In genomic region chr11:46564459-46564858, GRCh38 we compare ENCODE assay signal across 17 cellular contexts. TPM values are rescaled to one million over a fixed set of nuclear protein-coding genes. Genes with fewer than 3 reads are reported as not detected.
DNase-seq lines count a peak whose midpoint lies in the region; ATAC-seq and TF ChIP-seq lines count a peak whose summit lies in the region.
"Had no signal": no experiment of that assay in that cellular context is flagged by ENCODE, and none has a peak within 500 bp of the region (broad histone marks: within the 10 kb centered on the region; RNA-seq: fewer than 3 reads in every experiment).

No MANE protein-coding gene starts in this region.

- no peak overlapping the region for H2BK120ac ChIP-seq in mesenchymal stem cell (ENCODE audit: low read depth, low read length)

- peaks cover 89% of the 10 kb centered on the region for H3K79me2 ChIP-seq in mammary epithelial cell (ENCODE audit: insufficient read depth, low read length)

- no peak overlapping the region for H4K91ac ChIP-seq in mesenchymal stem cell (ENCODE audit: low read length)

- ATAC-seq in activated CD4-positive, CD25-positive, alpha-beta regulatory T cell treated with anti-CD3 and anti-CD28 coated beads, Interleukin-2, amount 50 U/mL, for 24 hours = peak; percentile 93 to 96
- ATAC-seq in GM18858 (IDR thresholded peaks at IDR 0.05; ENCODE audit: unreplicated experiment) (no peak), GM18909 (IDR thresholded peaks at IDR 0.05; ENCODE audit: poor library complexity, unreplicated experiment) (no peak)
- ATAC-seq: activated CD8-positive, alpha-beta memory T cell treated with anti-CD3 and anti-CD28 coated beads, Interleukin-2, amount 10 ng/mL, durations not matched to agents 7 days and 5 days; gastroesophageal sphincter had no signal

- H3K27me3 ChIP-seq in mammary epithelial cell (ENCODE audit: insufficient read depth, low read length) (no peaks in the 10 kb centered on the region), mesenchymal stem cell (ENCODE audit: control insufficient read depth in 1 of 2, insufficient read depth in 1 of 2, low read length in 2 of 2) (no peaks in the 10 kb centered on the region)
- H3K27me3 ChIP-seq: gastroesophageal sphincter had no signal

- TF ChIP-seq CTCF in mammary epithelial cell (conservative IDR thresholded peaks at IDR 0.05 in 1 of 2, IDR thresholded peaks at IDR 0.05 in 1 of 2; ENCODE audit: extremely low read depth in 1 of 2, insufficient read depth in 1 of 2, low read depth in 1 of 2, low read length in 2 of 2) = no peak

- no peak overlapping the region for H2BK5ac ChIP-seq in mesenchymal stem cell (ENCODE audit: low read depth, low read length, poor library complexity, severe bottlenecking)

- intact Hi-C loops in mammary epithelial cell (cut with micrococcal nuclease) = no loop called here

- no peaks in the 10 kb centered on the region for H3K9me3 ChIP-seq in mammary epithelial cell (replicated peaks; ENCODE audit: insufficient read depth, low read length)
- H3K9me3 ChIP-seq in mesenchymal stem cell (ENCODE audit: control insufficient read depth, low read length) = no peaks in the 10 kb centered on the region
- H3K9me3 ChIP-seq: gastroesophageal sphincter had no signal

- H4K20me1 ChIP-seq in mammary epithelial cell (ENCODE audit: insufficient read depth, low read length) = no peaks in the 10 kb centered on the region

- no TSS peak for BruUV-seq in mammary epithelial cell (replicated peaks; lab: Mats Ljungman, UMichigan)

- H3K18ac ChIP-seq in mesenchymal stem cell (ENCODE audit: low read depth in 1 of 2, low read length in 2 of 2) = no peak overlapping the region

- H3K4me3 ChIP-seq in mammary epithelial cell (replicated peaks in 1 of 3; ENCODE audit: insufficient read depth in 1 of 3, low read depth in 2 of 3, low read length in 3 of 3) = no peak overlapping the region
- no peak overlapping the region for H3K4me3 ChIP-seq in mesenchymal stem cell (ENCODE audit: insufficient read depth in 1 of 2, low read depth in 1 of 2, low read length in 2 of 2)
- H3K4me3 ChIP-seq: gastroesophageal sphincter, SK-N-MC had no signal

- H3K36me3 ChIP-seq in mammary epithelial cell (ENCODE audit: insufficient read depth, low read length) = no peaks in the 10 kb centered on the region
- peaks cover 0 to 4% of the 10 kb centered on the region in 2 experiments for H3K36me3 ChIP-seq in mesenchymal stem cell (ENCODE audit: control insufficient read depth in 1 of 2, insufficient read depth in 2 of 2, low read depth in 1 of 2, low read length in 2 of 2)
- H3K36me3 ChIP-seq: gastroesophageal sphincter had no signal

- peaks cover 21% of the 10 kb centered on the region for H3K79me1 ChIP-seq in mesenchymal stem cell (replicated peaks; ENCODE audit: low read length, poor library complexity, severe bottlenecking)

- no peak overlapping the region for H3K14ac ChIP-seq in mesenchymal stem cell (ENCODE audit: low read length in 2 of 2)

- dilution Hi-C loops in mammary epithelial cell (cut with HindIII; ENCODE audit: low sequenced_read_pairs) = no loop called here

- H2BK15ac ChIP-seq in mesenchymal stem cell (ENCODE audit: low read depth, poor library complexity, severe bottlenecking) = no peak overlapping the region

- no peak overlapping the region for H3K23ac ChIP-seq in mesenchymal stem cell (ENCODE audit: low read length in 2 of 2)

- H3K27ac ChIP-seq in mammary epithelial cell (ENCODE audit: insufficient read depth, low read depth, low read length) (peak overlapping the region; percentile 25), mesenchymal stem cell (ENCODE audit: low read length, poor library complexity, severe bottlenecking) (no peak overlapping the region)
- H3K27ac ChIP-seq: 22Rv1, gastroesophageal sphincter, SK-N-MC had no signal

- no peak overlapping the region for H4K8ac ChIP-seq in mesenchymal stem cell (ENCODE audit: low read length)

- 12% methylated on average over 1 of the region's 1 CpG for WGBS in mammary epithelial cell (ENCODE audit: low coverage, missing lambda C conversion rate)
- WGBS in mesenchymal stem cell = no CpG with 5 or more reads among the region's 1 CpG

- CTCF ChIA-PET in mammary epithelial cell (lab: Charles Lee; ENCODE audit: low non-redundant PET) = interaction anchor here (0.5 to 0.6 kb wide), 2 partner anchors 50 to 53 kb away, joined by 3 to 5 read pairs; no protein-coding TSS in a partner anchor

- no peak overlapping the region for H2BK12ac ChIP-seq in mesenchymal stem cell (ENCODE audit: low read length in 2 of 2)

- in situ Hi-C loops in mammary epithelial cell (cut with MboI; ENCODE audit: low sequenced_read_pairs in 2 of 2) = no loop called here

- DNase-seq in activated CD4-positive, CD25-positive, alpha-beta regulatory T cell (lab: John Stamatoyannopoulos, UW) = no peak
- DNase-seq in NCI-H226 (peak; percentile 24), mammary epithelial cell (peak; percentile 65), mesenchymal stem cell (peak; percentile 56), HUDEP-2 (lab: John Stamatoyannopoulos, UW; ENCODE audit: unreplicated experiment in 76 of 76) (no peak)
- DNase-seq: activated CD8-positive, alpha-beta memory T cell treated with anti-CD3 and anti-CD28 coated beads, Interleukin-2, amount 10 ng/mL, durations not matched to agents 7 days and 5 days; GF-D8; islet precursor cell; NCI-H1048; NCI-H2171 treated with DMSO at 0.1 percent for 48 hours; stimulated activated naive CD4-positive, alpha-beta T cell had no signal

- H2AFZ ChIP-seq in mammary epithelial cell (ENCODE audit: low read depth, low read length) (no peak overlapping the region), mesenchymal stem cell (ENCODE audit: low read depth, low read length) (no peak overlapping the region)

- H3K4ac ChIP-seq in mesenchymal stem cell (ENCODE audit: low read depth in 1 of 2, low read length in 2 of 2) = no peak overlapping the region

- H3K4me1 ChIP-seq in mammary epithelial cell (ENCODE audit: insufficient read depth, low read length) = peaks cover 31% of the 10 kb centered on the region
- peaks cover 4% of the 10 kb centered on the region for H3K4me1 ChIP-seq in mesenchymal stem cell (ENCODE audit: control insufficient read depth, insufficient read depth, low read depth, low read length)

- no peak overlapping the region for H3K9ac ChIP-seq in mammary epithelial cell (ENCODE audit: insufficient read depth, low read length)
- no peak overlapping the region for H3K9ac ChIP-seq in mesenchymal stem cell (ENCODE audit: low read length)

- H3K4me2 ChIP-seq in mammary epithelial cell (ENCODE audit: insufficient read depth, low read depth, low read length) = peak overlapping the region; percentile 24
- no peak overlapping the region for H3K4me2 ChIP-seq in mesenchymal stem cell (ENCODE audit: low read length, poor library complexity, severe bottlenecking)

- H2AK5ac ChIP-seq in mesenchymal stem cell (ENCODE audit: low read length, severe bottlenecking) = no peak overlapping the region

RNA-seq across cellular contexts. Expression of gene AMBRA1, which starts 29.4 kb away (rescaled TPM):
- total RNA-seq in mammary epithelial cell = 10 to 100 TPM; 23.2 to 26.3 TPM
- 11.1 TPM for polyA plus RNA-seq in mammary epithelial cell
- 28.7 TPM for polyA minus RNA-seq in mammary epithelial cell
- 11.5 TPM for polyA plus RNA-seq in mesenchymal stem cell (2013, experiment 1 of 2)
- 11.7 TPM for polyA plus RNA-seq in mesenchymal stem cell (2013, experiment 2 of 2)

RNA-seq across cellular contexts. Expression of gene HARBI1, which starts 52.6 kb away (rescaled TPM):
- total RNA-seq in mammary epithelial cell = 1 to 10 TPM; 5.8 to 6.8 TPM
- polyA plus RNA-seq in mammary epithelial cell = 4.4 TPM
- polyA minus RNA-seq in mammary epithelial cell = 7.1 TPM
- polyA plus RNA-seq in mesenchymal stem cell (2013, experiment 1 of 2) = 3.6 TPM
- polyA plus RNA-seq in mesenchymal stem cell (2013, experiment 2 of 2) = 3.3 TPM

RNA-seq across cellular contexts. Expression of gene ATG13, which starts 52.9 kb away (rescaled TPM):
- 10 to 100 TPM; 52.8 to 58.9 TPM for total RNA-seq in mammary epithelial cell
- 39.0 TPM for polyA plus RNA-seq in mammary epithelial cell
- polyA minus RNA-seq in mammary epithelial cell = 234 TPM
- 51.4 TPM for polyA plus RNA-seq in mesenchymal stem cell (2013, experiment 1 of 2)
- polyA plus RNA-seq in mesenchymal stem cell (2013, experiment 2 of 2) = 54.7 TPM

Comparison
In these comparisons a context has a peak if more than half of its experiments do, and no peak if none do; other contexts are left out.
1. ATAC-seq: peak in activated CD4-positive, CD25-positive, alpha-beta regulatory T cell treated with anti-CD3 and anti-CD28 coated beads, Interleukin-2, amount 50 U/mL, for 24 hours (2 of 2); none in GM18858 (single experiment) and GM18909 (single experiment).
2. DNase-seq: peak in NCI-H226 (single experiment), mammary epithelial cell (single experiment) and mesenchymal stem cell (single experiment); none in activated CD4-positive, CD25-positive, alpha-beta regulatory T cell (0 of 4) and HUDEP-2 (0 of 76).